In genomic region chr1:19918057-19918456, GRCh38 we compare ENCODE assay signal across 1 cellular context.
TF ChIP-seq lines count a peak whose summit lies in the region.

No MANE protein-coding gene starts in this region.

TF ChIP-seq in HEK293, 187 proteins besides CTCF, POLR2A, EP300 and RAD21 (continued from another document):
- TF ChIP-seq ZNF2 (tag by site-specific recombination; IDR thresholded peaks at IDR 0.05) (peak; percentile 57; the same call in 1 of the 2 replicates), AEBP2 (tag by site-specific recombination; IDR thresholded peaks at IDR 0.05; ENCODE audit: borderline replicate concordance) (no peak), ZNF654 (tag by site-specific recombination; IDR thresholded peaks at IDR 0.05; ENCODE audit: low read depth) (peak; percentile 97), ZNF513 (tag by site-specific recombination; IDR thresholded peaks at IDR 0.05) (no peak), REST (tag by site-specific recombination; IDR thresholded peaks at IDR 0.05) (no peak), ZNF416 (tag by site-specific recombination; IDR thresholded peaks at IDR 0.05) (no peak), ZNF202 (tag by site-specific recombination; IDR thresholded peaks at IDR 0.05; ENCODE audit: borderline replicate concordance) (no peak), ZNF660 (tag by site-specific recombination; IDR thresholded peaks at IDR 0.05) (0 out of 2 replicates have a peak, but pooled peaks have one; percentile 43), GLIS1 (tag by site-specific recombination; IDR thresholded peaks at IDR 0.05) (0 out of 2 replicates have a peak, but pooled peaks have one; percentile 20), ZNF16 (tag by site-specific recombination; IDR thresholded peaks at IDR 0.05; ENCODE audit: low read depth) (no peak)
